In the genomic region with DNA sequence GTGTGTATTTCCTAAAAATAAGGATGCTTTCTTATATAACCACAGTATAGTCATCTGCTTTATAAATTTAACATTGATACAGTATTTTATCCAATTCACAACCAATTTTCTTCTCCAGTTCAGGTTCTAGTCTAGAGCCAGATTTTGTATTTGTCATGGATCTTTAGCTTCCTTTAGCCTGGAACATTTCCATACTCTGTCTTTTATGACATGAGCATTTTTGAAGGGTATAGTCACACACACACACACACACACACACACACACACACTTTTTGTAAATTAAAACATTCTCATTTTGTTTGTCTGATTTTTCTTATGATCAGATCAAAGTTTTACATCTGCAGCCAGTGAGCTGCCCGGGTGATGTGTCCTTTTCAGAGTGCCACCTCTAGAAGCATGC, we compare ENCODE assay signal across 1 cellular context.
TF ChIP-seq lines count a peak whose summit lies in the region.

No MANE protein-coding gene starts in this region.

TF ChIP-seq in WTC11, 78 proteins besides CTCF, POLR2A, EP300 and RAD21:
- TF ChIP-seq, protein P1, sequence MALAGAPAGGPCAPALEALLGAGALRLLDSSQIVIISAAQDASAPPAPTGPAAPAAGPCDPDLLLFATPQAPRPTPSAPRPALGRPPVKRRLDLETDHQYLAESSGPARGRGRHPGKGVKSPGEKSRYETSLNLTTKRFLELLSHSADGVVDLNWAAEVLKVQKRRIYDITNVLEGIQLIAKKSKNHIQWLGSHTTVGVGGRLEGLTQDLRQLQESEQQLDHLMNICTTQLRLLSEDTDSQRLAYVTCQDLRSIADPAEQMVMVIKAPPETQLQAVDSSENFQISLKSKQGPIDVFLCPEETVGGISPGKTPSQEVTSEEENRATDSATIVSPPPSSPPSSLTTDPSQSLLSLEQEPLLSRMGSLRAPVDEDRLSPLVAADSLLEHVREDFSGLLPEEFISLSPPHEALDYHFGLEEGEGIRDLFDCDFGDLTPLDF (CRISPR knock-in tag; IDR thresholded peaks at IDR 0.05): no peak
- TF ChIP-seq ESRRA (CRISPR knock-in tag; IDR thresholded peaks at IDR 0.05; ENCODE audit: borderline replicate concordance) (no peak), ZNF317 (CRISPR knock-in tag; IDR thresholded peaks at IDR 0.05; ENCODE audit: borderline replicate concordance, low read depth) (no peak), FOXJ3 (CRISPR knock-in tag; IDR thresholded peaks at IDR 0.05; ENCODE audit: borderline replicate concordance) (no peak), GTF2I (CRISPR knock-in tag; conservative IDR thresholded peaks at IDR 0.05) (no peak)
- TF ChIP-seq, protein P2, sequence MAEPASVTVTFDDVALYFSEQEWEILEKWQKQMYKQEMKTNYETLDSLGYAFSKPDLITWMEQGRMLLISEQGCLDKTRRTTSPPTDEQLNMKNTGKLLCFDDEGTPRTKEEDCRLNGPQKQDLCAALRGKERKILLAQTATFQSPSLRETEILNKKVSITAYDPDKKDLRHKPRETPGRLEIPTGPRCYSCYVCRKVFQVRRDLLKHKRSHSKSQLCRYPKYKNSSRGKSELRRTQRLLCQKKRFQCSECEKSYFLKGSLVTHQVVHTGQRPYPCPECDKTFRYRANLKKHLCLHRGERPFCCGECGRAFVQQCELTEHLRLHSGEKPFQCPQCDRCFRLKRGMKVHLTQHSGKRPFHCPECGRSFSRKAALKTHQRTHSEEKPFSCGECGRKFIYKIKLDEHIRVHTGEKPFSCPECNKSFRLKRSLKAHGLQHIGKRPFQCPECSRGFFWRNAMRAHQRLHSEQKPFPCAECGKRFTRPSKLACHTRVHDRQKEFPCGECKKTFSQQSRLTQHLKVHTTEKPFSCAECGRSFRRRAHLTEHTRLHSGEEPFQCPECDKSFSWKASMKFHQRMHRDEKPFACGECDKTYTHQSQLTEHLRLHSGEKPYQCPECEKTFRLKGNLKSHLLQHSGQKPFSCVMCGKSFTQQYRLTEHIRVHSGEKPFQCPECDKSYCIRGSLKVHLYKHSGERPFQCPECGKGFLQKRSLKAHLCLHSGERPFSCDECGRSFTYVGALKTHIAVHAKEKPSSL (CRISPR knock-in tag; conservative IDR thresholded peaks at IDR 0.05): no peak
- TF ChIP-seq, protein P3, sequence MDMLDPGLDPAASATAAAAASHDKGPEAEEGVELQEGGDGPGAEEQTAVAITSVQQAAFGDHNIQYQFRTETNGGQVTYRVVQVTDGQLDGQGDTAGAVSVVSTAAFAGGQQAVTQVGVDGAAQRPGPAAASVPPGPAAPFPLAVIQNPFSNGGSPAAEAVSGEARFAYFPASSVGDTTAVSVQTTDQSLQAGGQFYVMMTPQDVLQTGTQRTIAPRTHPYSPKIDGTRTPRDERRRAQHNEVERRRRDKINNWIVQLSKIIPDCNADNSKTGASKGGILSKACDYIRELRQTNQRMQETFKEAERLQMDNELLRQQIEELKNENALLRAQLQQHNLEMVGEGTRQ (CRISPR knock-in tag; IDR thresholded peaks at IDR 0.05): no peak
- TF ChIP-seq, protein P4, sequence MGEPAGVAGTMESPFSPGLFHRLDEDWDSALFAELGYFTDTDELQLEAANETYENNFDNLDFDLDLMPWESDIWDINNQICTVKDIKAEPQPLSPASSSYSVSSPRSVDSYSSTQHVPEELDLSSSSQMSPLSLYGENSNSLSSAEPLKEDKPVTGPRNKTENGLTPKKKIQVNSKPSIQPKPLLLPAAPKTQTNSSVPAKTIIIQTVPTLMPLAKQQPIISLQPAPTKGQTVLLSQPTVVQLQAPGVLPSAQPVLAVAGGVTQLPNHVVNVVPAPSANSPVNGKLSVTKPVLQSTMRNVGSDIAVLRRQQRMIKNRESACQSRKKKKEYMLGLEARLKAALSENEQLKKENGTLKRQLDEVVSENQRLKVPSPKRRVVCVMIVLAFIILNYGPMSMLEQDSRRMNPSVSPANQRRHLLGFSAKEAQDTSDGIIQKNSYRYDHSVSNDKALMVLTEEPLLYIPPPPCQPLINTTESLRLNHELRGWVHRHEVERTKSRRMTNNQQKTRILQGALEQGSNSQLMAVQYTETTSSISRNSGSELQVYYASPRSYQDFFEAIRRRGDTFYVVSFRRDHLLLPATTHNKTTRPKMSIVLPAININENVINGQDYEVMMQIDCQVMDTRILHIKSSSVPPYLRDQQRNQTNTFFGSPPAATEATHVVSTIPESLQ (CRISPR knock-in tag; IDR thresholded peaks at IDR 0.05): no peak
- TF ChIP-seq, protein P5, sequence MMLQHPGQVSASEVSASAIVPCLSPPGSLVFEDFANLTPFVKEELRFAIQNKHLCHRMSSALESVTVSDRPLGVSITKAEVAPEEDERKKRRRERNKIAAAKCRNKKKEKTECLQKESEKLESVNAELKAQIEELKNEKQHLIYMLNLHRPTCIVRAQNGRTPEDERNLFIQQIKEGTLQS (CRISPR knock-in tag; conservative IDR thresholded peaks at IDR 0.05): no peak
- TF ChIP-seq, protein P6, sequence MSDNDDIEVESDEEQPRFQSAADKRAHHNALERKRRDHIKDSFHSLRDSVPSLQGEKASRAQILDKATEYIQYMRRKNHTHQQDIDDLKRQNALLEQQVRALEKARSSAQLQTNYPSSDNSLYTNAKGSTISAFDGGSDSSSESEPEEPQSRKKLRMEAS (CRISPR knock-in tag; IDR thresholded peaks at IDR 0.05): no peak
- TF ChIP-seq, protein P7, sequence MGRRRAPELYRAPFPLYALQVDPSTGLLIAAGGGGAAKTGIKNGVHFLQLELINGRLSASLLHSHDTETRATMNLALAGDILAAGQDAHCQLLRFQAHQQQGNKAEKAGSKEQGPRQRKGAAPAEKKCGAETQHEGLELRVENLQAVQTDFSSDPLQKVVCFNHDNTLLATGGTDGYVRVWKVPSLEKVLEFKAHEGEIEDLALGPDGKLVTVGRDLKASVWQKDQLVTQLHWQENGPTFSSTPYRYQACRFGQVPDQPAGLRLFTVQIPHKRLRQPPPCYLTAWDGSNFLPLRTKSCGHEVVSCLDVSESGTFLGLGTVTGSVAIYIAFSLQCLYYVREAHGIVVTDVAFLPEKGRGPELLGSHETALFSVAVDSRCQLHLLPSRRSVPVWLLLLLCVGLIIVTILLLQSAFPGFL (CRISPR knock-in tag; IDR thresholded peaks at IDR 0.05; ENCODE audit: borderline replicate concordance): no peak
